8 cellular contexts compared by ENCODE assay signal in the genomic region with DNA sequence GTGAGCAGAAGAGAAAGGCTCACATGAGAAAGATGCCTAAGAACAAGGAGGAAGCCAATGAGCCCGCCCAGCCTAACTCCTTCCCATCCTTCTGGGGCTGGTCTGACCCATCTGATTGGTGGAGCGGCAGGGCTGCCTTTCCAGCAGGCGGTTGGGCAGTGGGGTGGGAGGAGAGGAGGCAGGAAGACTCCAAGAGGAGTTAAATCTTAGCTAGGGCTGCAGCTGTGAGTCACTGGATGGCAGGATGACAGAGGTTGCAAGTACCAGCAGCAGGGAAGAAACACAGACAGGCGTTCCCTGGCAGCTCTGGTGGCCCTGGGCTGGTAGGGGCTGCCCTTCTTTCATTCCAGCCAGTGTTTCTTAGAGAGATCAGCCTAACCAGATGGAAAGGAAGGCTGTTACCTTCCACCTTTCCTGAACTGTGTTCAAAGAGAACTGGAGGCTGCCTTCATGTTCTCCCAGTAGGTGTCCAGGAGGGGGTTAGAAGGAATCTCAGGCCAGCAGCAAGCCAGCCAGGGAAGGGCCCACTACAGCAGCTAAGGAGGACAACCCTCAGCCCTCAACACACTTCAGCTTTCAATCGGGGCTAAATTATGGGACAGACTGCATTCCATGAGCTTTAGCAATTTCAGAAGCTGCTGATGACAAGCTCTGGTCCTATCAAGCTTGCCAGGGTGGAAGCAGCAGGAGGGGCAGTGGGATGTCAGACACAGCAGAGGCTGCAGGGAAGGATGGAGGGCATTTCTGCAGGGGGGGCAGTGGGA. TPM values are rescaled to one million over a fixed set of nuclear protein-coding genes. Genes with fewer than 3 reads are reported as not detected.
A peak's percentile ranks its signal among the peaks of the same experiment; 100 is the strongest.
DNase-seq lines count a peak whose midpoint lies in the region; TF ChIP-seq lines count a peak whose summit lies in the region.

No MANE protein-coding gene starts in this region.

- H3K27ac ChIP-seq in duodenal mucosa (ENCODE audit: low read depth, low read length) (peak overlapping the region; percentile 27), temporal lobe (ENCODE audit: low read depth, low read length) (peak overlapping the region; percentile 68)

- no peaks in the 10 kb centered on the region for H3K9me3 ChIP-seq in duodenal mucosa (ENCODE audit: control insufficient read depth in 1 of 2, low read length in 2 of 2)

- peak; percentile 43 for DNase-seq in activated CD4-positive, alpha-beta T cell treated with anti-CD3 and anti-CD28 coated beads for 48 hours
- DNase-seq in activated CD4-positive, alpha-beta T cell treated with anti-CD3 and anti-CD28 coated beads, Interleukin-2, amount 50 U/mL, for 1 hour = no peak
- DNase-seq in SIG-M5 treated with dmso at 0.1 percent for 504 hours (lab: John Stamatoyannopoulos, UW; ENCODE audit: unreplicated experiment) (peak; percentile 83), lower leg skin (ENCODE audit: low spot score in 2 of 2) (peak; percentile 95 to 98), DMS79 (lab: John Stamatoyannopoulos, UW) (no peak), NCI-H1930 (lab: John Stamatoyannopoulos, UW) (no peak)

- peak overlapping the region in 1 of 2 donors; percentile 12 for H3K4me3 ChIP-seq in duodenal mucosa (ENCODE audit: low read depth in 1 of 2, low read length in 2 of 2)
- H3K4me3 ChIP-seq in lower leg skin (ENCODE audit: low read depth, poor library complexity, severe bottlenecking) = no peak overlapping the region

- intact Hi-C loops in lower leg skin (cut with DNase I; ENCODE audit: low total_unique reads) = no loop called here

- H3K27me3 ChIP-seq in duodenal mucosa (ENCODE audit: control insufficient read depth in 1 of 2, insufficient read depth in 2 of 2, low read length in 2 of 2) = no peaks in the 10 kb centered on the region

- H3K36me3 ChIP-seq in duodenal mucosa (ENCODE audit: control insufficient read depth in 1 of 2, insufficient read depth in 2 of 2, low read length in 2 of 2) = no peaks in the 10 kb centered on the region

- 0 to 1% methylated on average over 5 of the region's 5 CpGs for WGBS in lower leg skin, 2 donors

- no peak for TF ChIP-seq CTCF in lower leg skin (IDR thresholded peaks at IDR 0.05)

- TF ChIP-seq POLR2A in lower leg skin (IDR thresholded peaks at IDR 0.05) = no peak

- H3K4me1 ChIP-seq in duodenal mucosa (ENCODE audit: control insufficient read depth in 1 of 2, insufficient read depth in 2 of 2, low read length in 2 of 2) = peaks cover 30 to 35% of the 10 kb centered on the region in 2 donors

- H3K9ac ChIP-seq in duodenal mucosa (ENCODE audit: low read depth in 1 of 2, low read length in 2 of 2) = peak overlapping the region in 1 of 2 donors; percentile 15

RNA-seq across cellular contexts. Expression of gene CHSY1, which starts 50.3 kb away (rescaled TPM):
- 10 to 100 TPM; 23.7 to 32.8 (median 29.9) TPM for total RNA-seq in lower leg skin
- 18.7 TPM for total RNA-seq in temporal lobe

Comparison
In these comparisons a context has a peak if more than half of its experiments do, and no peak if none do; other contexts are left out.
1. DNase-seq: peak in activated CD4-positive, alpha-beta T cell treated with anti-CD3 and anti-CD28 coated beads for 48 hours (single experiment), SIG-M5 treated with dmso at 0.1 percent for 504 hours (single experiment) and lower leg skin (2 of 2); none in activated CD4-positive, alpha-beta T cell treated with anti-CD3 and anti-CD28 coated beads, Interleukin-2, amount 50 U/mL, for 1 hour (single experiment), DMS79 (single experiment) and NCI-H1930 (0 of 2).